Comparison of ENCODE assay signal across 14 cellular contexts in genomic region chr6:16403831-16404230, GRCh38.
DNase-seq lines count a peak whose midpoint lies in the region; ATAC-seq and TF ChIP-seq lines count a peak whose summit lies in the region.
"Had no signal": no experiment of that assay in that cellular context is flagged by ENCODE, and none has a peak within 500 bp of the region (broad histone marks: within the 10 kb centered on the region; RNA-seq: fewer than 3 reads in every experiment).

No MANE protein-coding gene starts in this region.

- H3K9me3 ChIP-seq in Panc1 (ENCODE audit: control insufficient read depth, insufficient read depth, low read depth, low read length) (no peaks in the 10 kb centered on the region), thyroid gland (no peaks in the 10 kb centered on the region)
- H3K9me3 ChIP-seq: lower lobe of right lung had no signal

- H3K4me3 ChIP-seq in Panc1 (ENCODE audit: low read depth in 2 of 2, low read length in 2 of 2) (no peak overlapping the region), fibroblast of the aortic adventitia (ENCODE audit: low read depth, low read length) (no peak overlapping the region), thyroid gland (replicated peaks in 1 of 3) (no peak overlapping the region)
- H3K4me3 ChIP-seq: lower lobe of right lung had no signal

- no peaks in the 10 kb centered on the region for H3K36me3 ChIP-seq in Panc1 (ENCODE audit: control insufficient read depth, insufficient read depth, low read length)
- H3K36me3 ChIP-seq in thyroid gland = no peaks in the 10 kb centered on the region
- H3K36me3 ChIP-seq: lower lobe of right lung had no signal

- BruUV-seq in Panc1 (replicated peaks; lab: Mats Ljungman, UMichigan) = no TSS peak

- H3K4me1 ChIP-seq in Panc1 (ENCODE audit: control insufficient read depth, insufficient read depth, low read length) = no peaks in the 10 kb centered on the region
- peaks cover 16% of the 10 kb centered on the region in 2 donors for H3K4me1 ChIP-seq in thyroid gland
- H3K4me1 ChIP-seq: lower lobe of right lung had no signal

- no peaks in the 10 kb centered on the region for H3K27me3 Mint-ChIP-seq in activated naive CD4-positive, alpha-beta T cell treated with anti-CD3 and anti-CD28 coated beads, Interleukin-2, amount 50 U/mL, for 24 hours
- H3K27me3 Mint-ChIP-seq in activated naive CD4-positive, alpha-beta T cell treated with anti-CD3 and anti-CD28 coated beads for 36 hours (ENCODE audit: low read depth) = no peaks in the 10 kb centered on the region
- H3K27me3 Mint-ChIP-seq: B cell had no signal

- in situ Hi-C loops in Panc1 (cut with HindIII; ENCODE audit: low pct_unique_long_range_greater_than_20kb, low sequenced_read_pairs) = no loop called here

- peaks cover 5% of the 10 kb centered on the region for H3K4me1 Mint-ChIP-seq in activated naive CD4-positive, alpha-beta T cell treated with anti-CD3 and anti-CD28 coated beads, Interleukin-2, amount 50 U/mL, for 24 hours
- peaks cover 5% of the 10 kb centered on the region for H3K4me1 Mint-ChIP-seq in activated naive CD4-positive, alpha-beta T cell treated with anti-CD3 and anti-CD28 coated beads for 36 hours (ENCODE audit: low read depth)

- no peak for DNase-seq in activated naive CD4-positive, alpha-beta T cell treated with anti-CD3 and anti-CD28 coated beads for 36 hours
- DNase-seq in Panc1 (ENCODE audit: low read depth, low spot score) (no peak), fibroblast of the aortic adventitia (ENCODE audit: low read depth) (peak; percentile 51), thyroid gland (no peak), middle frontal gyrus (ENCODE audit: extremely low spot score, low spot score) (no peak), SIG-M5 treated with dmso at 0.1 percent for 504 hours (lab: John Stamatoyannopoulos, UW; ENCODE audit: unreplicated experiment) (no peak), NCI-H345 treated with DMSO at 0.1 percent for 48 hours (lab: John Stamatoyannopoulos, UW; ENCODE audit: unreplicated experiment) (no peak)
- DNase-seq: activated CD8-positive, alpha-beta memory T cell treated with anti-CD3 and anti-CD28 coated beads, Interleukin-2, amount 50 U/mL, for 4 hours; lower lobe of right lung; NCI-H1417 treated with DMSO at 0.1 percent for 48 hours; NK-92 treated with Interleukin-12 subunit alpha and Interleukin-12 subunit beta, amount 100 ng/mL, for 24 hours; T1000 had no signal

- no peaks in the 10 kb centered on the region for H3K27me3 ChIP-seq in Panc1 (ENCODE audit: control insufficient read depth, insufficient read depth, low read length)
- no peaks in the 10 kb centered on the region for H3K27me3 ChIP-seq in thyroid gland

- no peak overlapping the region for H3K4me3 Mint-ChIP-seq in activated naive CD4-positive, alpha-beta T cell treated with anti-CD3 and anti-CD28 coated beads, Interleukin-2, amount 50 U/mL, for 24 hours
- H3K4me3 Mint-ChIP-seq in activated naive CD4-positive, alpha-beta T cell treated with anti-CD3 and anti-CD28 coated beads for 36 hours = no peak overlapping the region
- H3K4me3 Mint-ChIP-seq: B cell had no signal

- 42 to 45% methylated on average over 3 of the region's 3 CpGs for WGBS in thyroid gland, 2 donors

- H3K27ac ChIP-seq in Panc1 (ENCODE audit: low read length) (no peak overlapping the region), thyroid gland (peak overlapping the region in 2 of 3 donors; percentile 29 to 40)
- H3K27ac ChIP-seq: lower lobe of right lung had no signal

- peak; percentile 27; the same call in 1 of the 2 replicates for TF ChIP-seq CTCF in Panc1 (IDR thresholded peaks at IDR 0.05)
- peak; percentile 41 for TF ChIP-seq CTCF in fibroblast of the aortic adventitia (IDR thresholded peaks at IDR 0.05; ENCODE audit: insufficient read depth, low read length)
- TF ChIP-seq CTCF in thyroid gland (IDR thresholded peaks at IDR 0.05) = peak in 1 of 6 experiments; percentile 18

- TF ChIP-seq POLR2A in thyroid gland (IDR thresholded peaks at IDR 0.05) = no peak

- intact Hi-C loops in activated naive CD4-positive, alpha-beta T cell treated with anti-CD3 and anti-CD28 coated beads for 36 hours (cut with micrococcal nuclease) = loop anchor here (10.0 kb wide), 1 partner anchor 561 kb away; no protein-coding TSS in a partner anchor
- intact Hi-C loops in Panc1 (cut with micrococcal nuclease; ENCODE audit: unreplicated experiment) (no loop called here), thyroid gland (cut with DNase I) (no loop called here)

- peak overlapping the region; percentile 3 for H3K27ac Mint-ChIP-seq in activated naive CD4-positive, alpha-beta T cell treated with anti-CD3 and anti-CD28 coated beads, Interleukin-2, amount 50 U/mL, for 24 hours
- no peak overlapping the region for H3K27ac Mint-ChIP-seq in activated naive CD4-positive, alpha-beta T cell treated with anti-CD3 and anti-CD28 coated beads for 36 hours
- H3K27ac Mint-ChIP-seq: B cell had no signal

- CTCF ChIA-PET in activated naive CD4-positive, alpha-beta T cell treated with anti-CD3 and anti-CD28 coated beads for 36 hours (lab: Charles Lee) = interaction anchor here (0.8 to 1.1 kb wide), 3 partner anchors 107 to 166 kb away, joined by 3 to 4 read pairs (median 3); no protein-coding TSS in a partner anchor
- CTCF ChIA-PET in Panc1 (lab: Charles Lee) = interaction anchor here (0.7 kb wide), 1 partner anchor 565 kb away, joined by 3 read pairs; no protein-coding TSS in a partner anchor

- no peak for ATAC-seq in Panc1
- ATAC-seq: lower lobe of right lung had no signal

- POLR2A ChIA-PET in Panc1 (lab: Charles Lee) = interaction anchor here (0.6 kb wide), 1 partner anchor 310 kb away, joined by 7 read pairs; no protein-coding TSS in a partner anchor

- H3K9me3 Mint-ChIP-seq in activated naive CD4-positive, alpha-beta T cell treated with anti-CD3 and anti-CD28 coated beads, Interleukin-2, amount 50 U/mL, for 24 hours = no peaks in the 10 kb centered on the region
- no peaks in the 10 kb centered on the region for H3K9me3 Mint-ChIP-seq in activated naive CD4-positive, alpha-beta T cell treated with anti-CD3 and anti-CD28 coated beads for 36 hours

- peaks cover 13% of the 10 kb centered on the region for H3K36me3 Mint-ChIP-seq in activated naive CD4-positive, alpha-beta T cell treated with anti-CD3 and anti-CD28 coated beads, Interleukin-2, amount 50 U/mL, for 24 hours
- peaks cover 2% of the 10 kb centered on the region for H3K36me3 Mint-ChIP-seq in activated naive CD4-positive, alpha-beta T cell treated with anti-CD3 and anti-CD28 coated beads for 36 hours (ENCODE audit: low read depth)
